Comparison of ENCODE assay signal across 8 cellular contexts in genomic region chr15:42547926-42548257, GRCh38. TPM values are rescaled to one million over a fixed set of nuclear protein-coding genes. Genes with fewer than 3 reads are reported as not detected.
DNase-seq lines count a peak whose midpoint lies in the region; ATAC-seq, FAIRE-seq and TF ChIP-seq lines count a peak whose summit lies in the region.

No MANE protein-coding gene starts in this region.

- no peak for DNase-seq in BE2C
- DNase-seq in H54 (ENCODE audit: insufficient read length, low spot score), result peak; percentile 9
- no peak for DNase-seq in WERI-Rb-1
- DNase-seq in foreskin keratinocyte, result no peak
- DNase-seq in posterior cingulate gyrus, result no peak
- no peak for DNase-seq in stimulated activated CD4-positive, alpha-beta T cell treated with anti-CD3 and anti-CD28 coated beads, Interleukin-2, amount 100 ng/mL, for 48 hours
- DNase-seq in glomerular visceral epithelial cell (ENCODE audit: extremely low spot score), result no peak

- TF ChIP-seq POLR2A in H54 (IDR thresholded peaks at IDR 0.05; ENCODE audit: low read depth, low read length), result no peak

- TF ChIP-seq CTCF in BE2C (IDR thresholded peaks at IDR 0.05; ENCODE audit: low read depth, low read length) (no peak), WERI-Rb-1 (IDR thresholded peaks at IDR 0.05; ENCODE audit: low read depth, low read length) (no peak), foreskin keratinocyte (conservative IDR thresholded peaks at IDR 0.05) (no peak), parathyroid adenoma (IDR thresholded peaks at IDR 0.05) (no peak)

- H3K9me3 ChIP-seq in BE2C, result no peaks in the 10 kb centered on the region
- no peaks in the 10 kb centered on the region for H3K9me3 ChIP-seq in WERI-Rb-1 (ENCODE audit: severe bottlenecking)
- H3K9me3 ChIP-seq in parathyroid adenoma (ENCODE audit: control insufficient read depth, low read length), result no peaks in the 10 kb centered on the region

- H3K4me3 ChIP-seq in BE2C (ENCODE audit: low read depth, low read length) (peak overlapping the region; percentile 94), WERI-Rb-1 (ENCODE audit: low read depth, low read length) (peak overlapping the region; percentile 99), parathyroid adenoma (ENCODE audit: low read depth, low read length) (peak overlapping the region; percentile 97)

- peak overlapping the region; percentile 67 for H2AFZ ChIP-seq in parathyroid adenoma

- H3K27ac ChIP-seq in WERI-Rb-1, result peak overlapping the region; percentile 95
- peak overlapping the region; percentile 89 for H3K27ac ChIP-seq in foreskin keratinocyte
- H3K27ac ChIP-seq in parathyroid adenoma, result peak overlapping the region; percentile 76

- H3K4me1 ChIP-seq in BE2C, result no peaks in the 10 kb centered on the region
- no peaks in the 10 kb centered on the region for H3K4me1 ChIP-seq in foreskin keratinocyte
- H3K4me1 ChIP-seq in parathyroid adenoma, result peaks cover 2% of the 10 kb centered on the region

- H3K9ac ChIP-seq in parathyroid adenoma, result no peak overlapping the region

- H3K4me2 ChIP-seq in parathyroid adenoma (ENCODE audit: low read length), result peak overlapping the region; percentile 87

- FAIRE-seq in H54 (lab: Jason Lieb, UNC), result no peak

- H3K79me2 ChIP-seq in parathyroid adenoma, result peaks cover 3% of the 10 kb centered on the region

- H3K36me3 ChIP-seq in BE2C (peaks cover 2% of the 10 kb centered on the region; the same call in 1 of the 2 replicates), WERI-Rb-1 (peaks cover 43% of the 10 kb centered on the region), parathyroid adenoma (ENCODE audit: control insufficient read depth, insufficient read depth, low read length) (no peaks in the 10 kb centered on the region)

- ATAC-seq in foreskin keratinocyte, result peak; percentile 10

- H3K27me3 ChIP-seq in BE2C, result no peaks in the 10 kb centered on the region
- H3K27me3 ChIP-seq in WERI-Rb-1 (ENCODE audit: insufficient read depth, low read depth, severe bottlenecking), result no peaks in the 10 kb centered on the region
- H3K27me3 ChIP-seq in foreskin keratinocyte, result no peaks in the 10 kb centered on the region
- no peaks in the 10 kb centered on the region for H3K27me3 ChIP-seq in parathyroid adenoma (ENCODE audit: control insufficient read depth, insufficient read depth, low read length)

- intact Hi-C loops in posterior cingulate gyrus (cut with DNase I), result loop anchor here (1.0 to 5.0 kb wide), 2 partner anchors 56 to 102 kb away; partner anchors contain the start of gene ZNF106

RNA-seq across cellular contexts. Expression of gene LRRC57, which starts 0.7 kb away (rescaled TPM):
- polyA plus RNA-seq in BE2C (2012; ENCODE audit: insufficient read depth, insufficient read length, low read depth), result 23.1 TPM
- 18.5 and 20.0 TPM in 2 replicates for total RNA-seq in foreskin keratinocyte
- polyA plus RNA-seq in foreskin keratinocyte, result 7.6 and 8.4 TPM in 2 replicates

RNA-seq across cellular contexts. Expression of gene HAUS2, which starts 0.7 kb away (rescaled TPM):
- polyA plus RNA-seq in BE2C (2012; ENCODE audit: insufficient read depth, insufficient read length, low read depth), result 25.6 TPM
- total RNA-seq in foreskin keratinocyte, result 31.7 and 36.5 TPM in 2 replicates
- polyA plus RNA-seq in foreskin keratinocyte, result 18.1 and 23.5 TPM in 2 replicates

RNA-seq across cellular contexts. Expression of gene STARD9, which starts 27.5 kb away (rescaled TPM):
- polyA plus RNA-seq in BE2C (2012; ENCODE audit: insufficient read depth, insufficient read length, low read depth), result 18.0 TPM
- total RNA-seq in foreskin keratinocyte, result 2.2 TPM in 2 replicates
- polyA plus RNA-seq in foreskin keratinocyte, result 0.35 and 0.56 TPM in 2 replicates

RNA-seq across cellular contexts. Expression of gene SNAP23, which starts 52.5 kb away (rescaled TPM):
- 74.8 TPM for polyA plus RNA-seq in BE2C (2012; ENCODE audit: insufficient read depth, insufficient read length, low read depth)
- 65.6 and 78.7 TPM in 2 replicates for total RNA-seq in foreskin keratinocyte
- 37.4 and 39.0 TPM in 2 replicates for polyA plus RNA-seq in foreskin keratinocyte

RNA-seq across cellular contexts. Expression of gene ZNF106, which starts 57.0 kb away (rescaled TPM):
- polyA plus RNA-seq in BE2C (2012; ENCODE audit: insufficient read depth, insufficient read length, low read depth), result 23.8 TPM
- total RNA-seq in foreskin keratinocyte, result 55.1 and 56.6 TPM in 2 replicates
- 5.8 and 6.6 TPM in 2 replicates for polyA plus RNA-seq in foreskin keratinocyte
